ENCODE assay signal across 10 cellular contexts in the genomic region with DNA sequence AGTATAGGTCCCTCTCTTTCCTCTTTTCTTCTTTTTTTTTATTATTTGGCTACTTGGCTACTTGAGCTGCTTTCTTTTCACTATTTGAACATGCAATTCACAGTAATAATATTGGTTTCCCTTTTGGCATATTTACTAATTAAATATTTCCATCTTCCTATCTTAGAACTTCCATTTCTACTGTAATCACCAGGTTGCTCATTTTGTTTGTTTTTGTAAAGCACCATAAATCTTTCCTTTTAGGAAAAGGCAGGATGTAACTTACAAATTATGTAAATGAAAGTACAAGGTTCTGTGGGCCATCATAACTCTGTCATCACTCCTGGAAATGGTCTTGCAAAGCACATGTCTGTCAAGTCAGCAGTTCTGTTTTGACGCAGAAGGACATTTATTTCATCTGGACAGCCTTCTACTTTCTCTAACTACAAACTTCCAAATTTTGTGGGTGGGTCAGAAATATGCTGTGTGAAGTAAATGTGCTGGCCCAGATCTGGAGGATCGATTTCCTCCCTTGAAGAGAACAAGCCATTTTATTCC.
DNase-seq lines count a peak whose midpoint lies in the region; TF ChIP-seq lines count a peak whose summit lies in the region.
"Had no signal": no experiment of that assay in that cellular context is flagged by ENCODE, and none has a peak within 500 bp of the region (broad histone marks: within the 10 kb centered on the region; RNA-seq: fewer than 3 reads in every experiment).

No MANE protein-coding gene starts in this region.

- H3K27ac ChIP-seq in ovary = no peak overlapping the region

- in situ Hi-C loops in GM13976 (cut with MboI; ENCODE audit: low sequenced_read_pairs, unreplicated experiment) = no loop called here

- WGBS in ovary, 3 donors = 15 to 25% (median 17%) methylated on average over 2 of the region's 2 CpGs

- DNase-seq in CD1c-positive myeloid dendritic cell (ENCODE audit: extremely low spot score) (peak; percentile 28), RPMI7951 (ENCODE audit: low read depth) (peak; percentile 25), fibroblast of peridontal ligament (ENCODE audit: extremely low read depth) (peak; percentile 42), ovary (no peak), RPMI8226 (no peak), AG20443 (ENCODE audit: low spot score) (no peak), GM13976 (ENCODE audit: low spot score) (no peak)
- no peak for DNase-seq in stimulated activated naive CD4-positive, alpha-beta T cell treated with Interleukin-2 at 50 U/mL for 16 hours (lab: John Stamatoyannopoulos, UW)
- DNase-seq: DMS153, T-helper 1 cell had no signal

- peaks cover 3% of the 10 kb centered on the region for H3K4me1 ChIP-seq in ovary (ENCODE audit: insufficient read depth)

- H3K27me3 ChIP-seq in ovary = no peaks in the 10 kb centered on the region

- peak overlapping the region; percentile 35 for H3K4me3 ChIP-seq in ovary

- no peaks in the 10 kb centered on the region for H3K36me3 ChIP-seq in ovary

- no peak for TF ChIP-seq EP300 in ovary (IDR thresholded peaks at IDR 0.05)

- intact Hi-C loops in ovary (cut with DNase I) = no loop called here

- H3K9me3 ChIP-seq in ovary = no peaks in the 10 kb centered on the region

- no peak for TF ChIP-seq CTCF in ovary (IDR thresholded peaks at IDR 0.05)
- TF ChIP-seq CTCF in GM13976 (IDR thresholded peaks at IDR 0.05; ENCODE audit: borderline replicate concordance, control extremely low read depth, extremely low read depth, insufficient read depth, missing control alignments) = no peak

- no peak for TF ChIP-seq POLR2A in ovary (IDR thresholded peaks at IDR 0.05)

Comparison
In these comparisons a context has a peak if more than half of its experiments do, and no peak if none do; other contexts are left out.
1. DNase-seq: peak in CD1c-positive myeloid dendritic cell (single experiment), RPMI7951 (single experiment) and fibroblast of peridontal ligament (single experiment); none in ovary (0 of 5), RPMI8226 (single experiment), AG20443 (single experiment), stimulated activated naive CD4-positive, alpha-beta T cell treated with Interleukin-2 at 50 U/mL for 16 hours (single experiment) and GM13976 (single experiment).